8 cellular contexts compared by ENCODE assay signal in the genomic region with DNA sequence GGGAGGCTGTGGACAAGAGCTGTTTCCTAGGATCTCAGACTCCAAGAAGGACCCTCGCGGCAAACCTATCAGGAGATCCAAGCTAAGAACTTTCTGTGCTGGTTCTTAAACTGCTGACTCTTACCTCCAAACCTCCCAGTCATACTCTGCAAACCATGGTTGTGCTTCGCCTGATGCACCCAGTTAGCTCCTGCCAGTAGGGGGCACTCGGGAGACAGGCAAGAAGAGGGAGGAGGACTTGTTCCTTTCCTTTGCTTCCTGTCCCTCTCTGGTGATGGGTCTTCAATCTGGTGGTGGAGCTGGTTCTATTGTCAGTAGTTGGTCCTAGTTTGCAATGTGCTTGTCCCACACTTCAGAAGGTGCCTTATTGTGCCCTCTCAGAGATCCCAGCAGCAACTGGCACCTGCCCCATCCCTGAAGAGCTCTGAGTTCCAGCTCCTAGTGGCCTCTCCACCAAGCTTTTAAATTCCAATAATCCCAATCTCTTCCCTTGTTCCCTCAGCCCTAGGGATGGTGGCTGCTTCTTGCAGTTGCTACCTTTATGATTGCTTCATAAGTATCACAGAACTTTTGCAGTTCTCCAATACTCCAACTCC.
A peak's percentile ranks its signal among the peaks of the same experiment; 100 is the strongest.
DNase-seq lines count a peak whose midpoint lies in the region; ATAC-seq lines count a peak whose summit lies in the region.

No MANE protein-coding gene starts in this region.

- H3K27ac Mint-ChIP-seq in CD4-positive, alpha-beta memory T cell: no peak overlapping the region

- H3K9me3 ChIP-seq in CD4-positive, alpha-beta memory T cell (ENCODE audit: control insufficient read depth in 1 of 2, low read length in 2 of 2): no peaks in the 10 kb centered on the region

- H3K27ac ChIP-seq in epithelial cell of prostate: no peak overlapping the region
- H3K27ac ChIP-seq in CD4-positive, alpha-beta memory T cell (ENCODE audit: low read depth, low read length): no peak overlapping the region

- no peak overlapping the region for H3K4me3 Mint-ChIP-seq in CD4-positive, alpha-beta memory T cell

- H3K27me3 ChIP-seq in CD4-positive, alpha-beta memory T cell (ENCODE audit: insufficient read depth, low read length): peaks cover 3% of the 10 kb centered on the region

- H3K4me1 Mint-ChIP-seq in CD4-positive, alpha-beta memory T cell: no peaks in the 10 kb centered on the region

- no peak for ATAC-seq in GM18907 (IDR thresholded peaks at IDR 0.05; ENCODE audit: unreplicated experiment)

- DNase-seq in activated T-cell treated with anti-CD3 and anti-CD28 coated beads for 1 hour (ENCODE audit: low read depth): peak; percentile 7
- no peak for DNase-seq in activated T-cell treated with anti-CD3 and anti-CD28 coated beads, Interleukin-2, amount 50 U/mL, for 1 hour
- DNase-seq in NAMALWA (ENCODE audit: low spot score): peak; percentile 73
- peak; percentile 51 for DNase-seq in SW480 (ENCODE audit: low spot score)
- peak; percentile 48 for DNase-seq in epithelial cell of prostate (ENCODE audit: low read depth, low spot score)
- DNase-seq in posterior cingulate gyrus: peak in 6 of 10 donors; percentile 42 to 92 (median 58)
- DNase-seq in CD4-positive, alpha-beta memory T cell: no peak

- H3K4me1 ChIP-seq in CD4-positive, alpha-beta memory T cell (ENCODE audit: insufficient read depth, low read length): no peaks in the 10 kb centered on the region

- POLR2A ChIA-PET in CD4-positive, alpha-beta memory T cell (lab: Charles Lee; ENCODE audit: partially characterized antibody): no interaction called here

- CTCF ChIA-PET in CD4-positive, alpha-beta memory T cell (lab: Charles Lee; ENCODE audit: partially characterized antibody): interaction anchor here (0.7 kb wide), 1 partner anchor 28 kb away, joined by 3 read pairs; no protein-coding TSS in a partner anchor

- H3K9me3 Mint-ChIP-seq in CD4-positive, alpha-beta memory T cell: peaks cover 4 to 21% (median 13%) of the 10 kb centered on the region in 8 donors

- intact Hi-C loops in posterior cingulate gyrus (cut with DNase I): no loop called here
- intact Hi-C loops in CD4-positive, alpha-beta memory T cell (cut with micrococcal nuclease): no loop called here

- peaks cover 0 to 2% of the 10 kb centered on the region in 2 donors for H3K36me3 Mint-ChIP-seq in CD4-positive, alpha-beta memory T cell

- H3K27me3 Mint-ChIP-seq in CD4-positive, alpha-beta memory T cell: peaks cover 20 to 21% of the 10 kb centered on the region in 2 donors

- no peaks in the 10 kb centered on the region for H3K36me3 ChIP-seq in CD4-positive, alpha-beta memory T cell (ENCODE audit: insufficient read depth, low read length)

- H3K4me3 ChIP-seq in CD4-positive, alpha-beta memory T cell (ENCODE audit: low read length in 2 of 2): no peak overlapping the region

Comparison
In these comparisons a context has a peak if more than half of its experiments do, and no peak if none do; other contexts are left out.
1. DNase-seq: peak in activated T-cell treated with anti-CD3 and anti-CD28 coated beads for 1 hour (single experiment), NAMALWA (single experiment), SW480 (single experiment), epithelial cell of prostate (single experiment) and posterior cingulate gyrus (6 of 10); none in activated T-cell treated with anti-CD3 and anti-CD28 coated beads, Interleukin-2, amount 50 U/mL, for 1 hour (single experiment) and CD4-positive, alpha-beta memory T cell (0 of 5).